Comparison of ENCODE assay signal across 11 cellular contexts in the genomic region with DNA sequence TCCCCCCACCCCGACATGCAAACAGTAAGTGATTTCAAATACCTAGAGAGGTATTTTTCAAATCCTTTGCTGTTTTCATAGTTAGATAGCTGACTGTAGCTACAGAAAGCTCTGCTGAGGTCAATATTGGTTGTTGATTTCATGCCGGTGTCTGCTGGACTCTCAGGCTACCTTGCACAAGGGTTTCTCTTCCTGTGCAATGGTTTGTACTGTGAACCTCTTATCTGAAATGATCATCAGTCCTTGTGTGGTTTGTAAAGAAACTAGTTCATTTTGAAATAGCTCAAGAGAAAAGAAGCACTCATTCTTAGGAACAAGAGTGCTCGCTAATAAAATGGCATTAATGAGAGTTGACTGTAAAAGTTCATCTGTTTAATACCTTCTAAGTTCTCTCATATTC. TPM values are rescaled to one million over a fixed set of nuclear protein-coding genes. Genes with fewer than 3 reads are reported as not detected.
DNase-seq lines count a peak whose midpoint lies in the region; ATAC-seq and TF ChIP-seq lines count a peak whose summit lies in the region.
"Had no signal": no experiment of that assay in that cellular context is flagged by ENCODE, and none has a peak within 500 bp of the region (broad histone marks: within the 10 kb centered on the region; RNA-seq: fewer than 3 reads in every experiment).

No MANE protein-coding gene starts in this region.

- H3K9me3 ChIP-seq in left lung = no peaks in the 10 kb centered on the region
- H3K9me3 ChIP-seq: thoracic aorta had no signal

- peaks cover 0 to 3% (median 0%) of the 10 kb centered on the region in 7 donors for H3K9me3 Mint-ChIP-seq in CD14-positive monocyte

- H3K27ac ChIP-seq in VCaP (peak overlapping the region; percentile 72), left lung (peak overlapping the region; percentile 57 to 93)
- H3K27ac ChIP-seq: thoracic aorta had no signal

- peak overlapping the region in 1 of 2 donors; percentile 68 for H3K4me3 ChIP-seq in left lung

- TF ChIP-seq CTCF in CD14-positive monocyte (IDR thresholded peaks at IDR 0.05) = no peak
- TF ChIP-seq CTCF in VCaP (conservative IDR thresholded peaks at IDR 0.05) = no peak
- TF ChIP-seq CTCF in left lung (IDR thresholded peaks at IDR 0.05) = no peak

- peaks cover 0 to 17% (median 0%) of the 10 kb centered on the region in 3 donors for H3K27me3 Mint-ChIP-seq in CD14-positive monocyte (ENCODE audit: low read depth in 3 of 3)

- ATAC-seq in HG03108 (IDR thresholded peaks at IDR 0.05; ENCODE audit: unreplicated experiment) (peak; percentile 17), left lung (no peak), HG02642 (IDR thresholded peaks at IDR 0.05; ENCODE audit: poor library complexity, unreplicated experiment) (no peak), HG03025 (IDR thresholded peaks at IDR 0.05; ENCODE audit: low FRiP score, unreplicated experiment) (no peak)

- H3K4me1 ChIP-seq in left lung = peaks cover 0 to 54% of the 10 kb centered on the region in 2 donors

- intact Hi-C loops in CD14-positive monocyte (cut with micrococcal nuclease) = loop anchor here in 1 of 2 donors (10.0 kb wide), 1 partner anchor 606 kb away; no protein-coding TSS in a partner anchor
- intact Hi-C loops in left lung (cut with DNase I) = no loop called here

- H3K27ac Mint-ChIP-seq in CD14-positive monocyte = peak overlapping the region; percentile 50 to 91 (median 80)

- no peaks in the 10 kb centered on the region for H3K27me3 ChIP-seq in left lung

- H3K36me3 Mint-ChIP-seq in CD14-positive monocyte = no peaks in the 10 kb centered on the region

- no peak for DNase-seq in CD14-positive monocyte (ENCODE audit: low spot score)
- no peak for DNase-seq in left lung
- DNase-seq in NCI-H446 (lab: John Stamatoyannopoulos, UW) = no peak
- no peak for DNase-seq in midbrain (lab: John Stamatoyannopoulos, UW)
- DNase-seq: DMS153, NCI-H1105 treated with DMSO at 0.1 percent for 48 hours had no signal

- H3K4me1 Mint-ChIP-seq in CD14-positive monocyte = peaks cover 62% of the 10 kb centered on the region

- peak overlapping the region; percentile 12 to 71 for H3K4me3 Mint-ChIP-seq in CD14-positive monocyte

- H3K36me3 ChIP-seq in left lung = no peaks in the 10 kb centered on the region
- H3K36me3 ChIP-seq: thoracic aorta had no signal

RNA-seq across cellular contexts. Expression of a gene that starts 2.1 kb away (rescaled TPM):
- polyA plus RNA-seq in CD14-positive monocyte = 10 to 100 TPM; 17.0 to 23.4 TPM
- 10 to 100 TPM; 16.7 to 21.9 TPM for total RNA-seq in left lung
